Comparison of ENCODE assay signal across 8 cellular contexts in genomic region chr13:45340422-45341033, GRCh38.
DNase-seq lines count a peak whose midpoint lies in the region; ATAC-seq and TF ChIP-seq lines count a peak whose summit lies in the region.

No MANE protein-coding gene starts in this region.

- TF ChIP-seq CTCF in AG04449 (IDR thresholded peaks at IDR 0.05; ENCODE audit: insufficient read depth, low read length, missing control alignments) = peak; percentile 57
- peak; percentile 64 for TF ChIP-seq CTCF in choroid plexus epithelial cell (conservative IDR thresholded peaks at IDR 0.05; ENCODE audit: low read depth, low read length)

- CTCF ChIA-PET in AG04449 (lab: Yijun Ruan, JAX) = interaction anchor here (1.3 to 4.6 kb wide), 5 partner anchors 9 to 294 kb away, joined by 3 to 30 read pairs (median 4); no protein-coding TSS in a partner anchor

- POLR2A ChIA-PET in AG04449 (lab: Yijun Ruan, JAX) = interaction anchor here (0.5 to 2.1 kb wide), 6 partner anchors 8 to 31 kb away, joined by 3 to 19 read pairs (median 6); no protein-coding TSS in a partner anchor

- peak overlapping the region; percentile 85 for H3K4me3 ChIP-seq in AG04449 (ENCODE audit: low read depth, low read length)
- peak overlapping the region; percentile 92 for H3K4me3 ChIP-seq in choroid plexus epithelial cell (ENCODE audit: low read depth, low read length)

- peak; percentile 19 for ATAC-seq in GM18519 (IDR thresholded peaks at IDR 0.05; ENCODE audit: low FRiP score, unreplicated experiment)
- ATAC-seq in HG03066 (IDR thresholded peaks at IDR 0.05; ENCODE audit: low read depth, unreplicated experiment) = peak; percentile 19

- DNase-seq in AG04449 (ENCODE audit: low read depth, low spot score) (no peak), NCI-H226 (peak; percentile 92), choroid plexus epithelial cell (ENCODE audit: low read depth) (peak; percentile 96)
- DNase-seq in activated CD4-positive, alpha-beta T cell treated with anti-CD3 and anti-CD28 coated beads for 48 hours = peak; percentile 90
- peak; percentile 51 to 58 for DNase-seq in stimulated activated CD4-positive, alpha-beta T cell treated with anti-CD3 and anti-CD28 coated beads, Interleukin-1b, Interleukin-23, amount 100 ng/mL, for 1 hour (ENCODE audit: low read depth in 2 of 2)

- H3K27ac ChIP-seq in layer of hippocampus (ENCODE audit: low read depth, low read length) = peak overlapping the region; percentile 99

- H3K27me3 ChIP-seq in layer of hippocampus (ENCODE audit: control insufficient read depth, insufficient read depth, low read length) = no peaks in the 10 kb centered on the region
